ENCODE assay signal across 19 cellular contexts in the genomic region with DNA sequence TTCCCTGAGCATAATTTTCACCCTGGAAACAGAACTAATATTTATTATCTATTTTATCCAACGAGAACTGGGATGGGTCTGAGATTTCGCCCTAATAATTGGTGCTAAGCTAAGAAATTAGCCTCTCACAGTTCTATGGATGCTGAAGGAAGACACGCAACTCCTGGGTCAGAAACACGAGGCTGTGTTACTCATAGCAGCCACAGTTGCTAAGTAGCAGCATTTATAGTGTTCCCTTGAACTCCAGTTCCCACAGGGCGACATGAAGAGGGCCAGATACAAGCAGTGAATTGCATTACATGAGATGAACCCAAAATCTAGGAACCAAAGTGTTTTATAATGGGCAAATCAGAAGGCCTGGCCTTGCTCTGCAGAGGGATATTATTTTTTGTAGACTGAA.
A peak's percentile ranks its signal among the peaks of the same experiment; 100 is the strongest.
DNase-seq lines count a peak whose midpoint lies in the region; ATAC-seq, FAIRE-seq and TF ChIP-seq lines count a peak whose summit lies in the region.
"Had no signal": no experiment of that assay in that cellular context is flagged by ENCODE, and none has a peak within 500 bp of the region (broad histone marks: within the 10 kb centered on the region; RNA-seq: fewer than 3 reads in every experiment).

No MANE protein-coding gene starts in this region.

- TF ChIP-seq CTCF in A549 (IDR thresholded peaks at IDR 0.05) (no peak), choroid plexus epithelial cell (conservative IDR thresholded peaks at IDR 0.05; ENCODE audit: low read depth, low read length) (no peak), lower lobe of right lung (IDR thresholded peaks at IDR 0.05) (no peak)

- TF ChIP-seq EP300 in A549 (IDR thresholded peaks at IDR 0.05) = no peak

- H3K36me3 ChIP-seq in lower lobe of right lung = no peaks in the 10 kb centered on the region
- H3K36me3 ChIP-seq: SJSA1 had no signal

- H3K4me3 ChIP-seq in A549 (no peak overlapping the region), choroid plexus epithelial cell (ENCODE audit: low read depth, low read length) (no peak overlapping the region), lower lobe of right lung (peak overlapping the region; percentile 43)

- ATAC-seq in A549 = no peak
- ATAC-seq in lower lobe of right lung = peak in 1 of 2 donors; percentile 48
- ATAC-seq in esophagus mucosa = no peak
- ATAC-seq: PC-3 had no signal

- no peak for TF ChIP-seq RAD21 in A549 (conservative IDR thresholded peaks at IDR 0.05 in 1 of 2, IDR thresholded peaks at IDR 0.05 in 1 of 2)

- intact Hi-C loops in lower lobe of right lung (cut with DNase I) = no loop called here

- H3K9me3 ChIP-seq in A549 (peaks cover 4% of the 10 kb centered on the region; the same call in 1 of the 3 replicates), lower lobe of right lung (peaks cover 2% of the 10 kb centered on the region)
- H3K9me3 ChIP-seq: SJSA1 had no signal

- DNase-seq in A549 (ENCODE audit: low read depth in 1 of 2, low spot score in 1 of 2) (no peak), HCEC 1CT (peak; percentile 29), choroid plexus epithelial cell (ENCODE audit: low read depth) (peak; percentile 9), lower lobe of right lung (no peak), KBM-7 (no peak), urothelium cell line (ENCODE audit: low spot score) (no peak), OCI-M1 (lab: John Stamatoyannopoulos, UW) (no peak)
- DNase-seq: ACHN, AML-193, EL, Kasumi-1, MV-4-11, NCI-H1417, NCI-H187 treated with DMSO at 0.1 percent for 48 hours, NCI-H69, PC-3 had no signal

- POLR2A ChIA-PET in A549 (lab: Yijun Ruan, JAX) = no interaction called here

- CTCF ChIA-PET in A549 (lab: Yijun Ruan, JAX) = no interaction called here

- no peaks in the 10 kb centered on the region for H3K27me3 ChIP-seq in lower lobe of right lung (ENCODE audit: low read depth)
- H3K27me3 ChIP-seq: SJSA1 had no signal

- H3K4me2 ChIP-seq in A549 = no peak overlapping the region

- peak overlapping the region; percentile 55 to 65; a peak in 4 of 6 replicates for H3K27ac ChIP-seq in A549
- peak overlapping the region; percentile 79 for H3K27ac ChIP-seq in lower lobe of right lung

- in situ Hi-C loops in KBM-7 (cut with MboI; ENCODE audit: low pct_unique_long_range_greater_than_20kb, low sequenced_read_pairs) = loop anchor here (25.0 kb wide), 1 partner anchor 671 kb away; no protein-coding TSS in a partner anchor

- FAIRE-seq in A549 (lab: Jason Lieb, UNC) (no peak), urothelium cell line (lab: Jason Lieb, UNC) (no peak)
- FAIRE-seq: H54 had no signal

- no peak for TF ChIP-seq POLR2A in A549 (IDR thresholded peaks at IDR 0.05; ENCODE audit: low read length)

- H3K4me1 ChIP-seq in A549 = peaks cover 25% of the 10 kb centered on the region
- H3K4me1 ChIP-seq in lower lobe of right lung = peaks cover 19% of the 10 kb centered on the region

- WGBS in A549 (ENCODE audit: missing lambda C conversion rate) = 88% methylated on average over 5 of the region's 5 CpGs

TF ChIP-seq in A549, 52 proteins besides CTCF, POLR2A, EP300 and RAD21:
- no peak for TF ChIP-seq KDM5A (IDR thresholded peaks at IDR 0.05)
- TF ChIP-seq ZSCAN20 (CRISPR knock-in tag; IDR thresholded peaks at IDR 0.05) = no peak
- no peak for TF ChIP-seq NR3C1 (IDR thresholded peaks at IDR 0.05)
- TF ChIP-seq HOXB5 (CRISPR knock-in tag; IDR thresholded peaks at IDR 0.05) = no peak
- TF ChIP-seq FOSB (CRISPR knock-in tag; IDR thresholded peaks at IDR 0.05) = no peak
- TF ChIP-seq, protein P1, sequence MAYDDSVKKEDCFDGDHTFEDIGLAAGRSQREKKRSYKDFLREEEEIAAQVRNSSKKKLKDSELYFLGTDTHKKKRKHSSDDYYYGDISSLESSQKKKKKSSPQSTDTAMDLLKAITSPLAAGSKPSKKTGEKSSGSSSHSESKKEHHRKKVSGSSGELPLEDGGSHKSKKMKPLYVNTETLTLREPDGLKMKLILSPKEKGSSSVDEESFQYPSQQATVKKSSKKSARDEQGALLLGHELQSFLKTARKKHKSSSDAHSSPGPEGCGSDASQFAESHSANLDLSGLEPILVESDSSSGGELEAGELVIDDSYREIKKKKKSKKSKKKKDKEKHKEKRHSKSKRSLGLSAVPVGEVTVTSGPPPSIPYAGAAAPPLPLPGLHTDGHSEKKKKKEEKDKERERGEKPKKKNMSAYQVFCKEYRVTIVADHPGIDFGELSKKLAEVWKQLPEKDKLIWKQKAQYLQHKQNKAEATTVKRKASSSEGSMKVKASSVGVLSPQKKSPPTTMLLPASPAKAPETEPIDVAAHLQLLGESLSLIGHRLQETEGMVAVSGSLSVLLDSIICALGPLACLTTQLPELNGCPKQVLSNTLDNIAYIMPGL (CRISPR knock-in tag; IDR thresholded peaks at IDR 0.05; ENCODE audit: borderline replicate concordance) = no peak
- no peak for TF ChIP-seq CHD4 (IDR thresholded peaks at IDR 0.05; ENCODE audit: borderline replicate concordance)
- TF ChIP-seq BHLHE40 (IDR thresholded peaks at IDR 0.05; ENCODE audit: low read depth, low read length) = no peak
- TF ChIP-seq, protein P2, sequence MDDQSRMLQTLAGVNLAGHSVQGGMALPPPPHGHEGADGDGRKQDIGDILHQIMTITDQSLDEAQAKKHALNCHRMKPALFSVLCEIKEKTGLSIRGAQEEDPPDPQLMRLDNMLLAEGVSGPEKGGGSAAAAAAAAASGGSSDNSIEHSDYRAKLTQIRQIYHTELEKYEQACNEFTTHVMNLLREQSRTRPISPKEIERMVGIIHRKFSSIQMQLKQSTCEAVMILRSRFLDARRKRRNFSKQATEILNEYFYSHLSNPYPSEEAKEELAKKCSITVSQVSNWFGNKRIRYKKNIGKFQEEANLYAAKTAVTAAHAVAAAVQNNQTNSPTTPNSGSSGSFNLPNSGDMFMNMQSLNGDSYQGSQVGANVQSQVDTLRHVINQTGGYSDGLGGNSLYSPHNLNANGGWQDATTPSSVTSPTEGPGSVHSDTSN (IDR thresholded peaks at IDR 0.05) = no peak
- no peak for TF ChIP-seq TP53 (CRISPR knock-in tag; IDR thresholded peaks at IDR 0.05)
- no peak for TF ChIP-seq MYC (IDR thresholded peaks at IDR 0.05; ENCODE audit: borderline replicate concordance, low read length)

Comparison
In these comparisons a context has a peak if more than half of its experiments do, and no peak if none do; other contexts are left out.
1. DNase-seq: peak in HCEC 1CT (single experiment) and choroid plexus epithelial cell (single experiment); none in A549 (0 of 2), lower lobe of right lung (single experiment), KBM-7 (single experiment), urothelium cell line (single experiment) and OCI-M1 (single experiment).